ENCODE assay signal across 10 cellular contexts in genomic region chr5:132086277-132086794, GRCh38. TPM values are rescaled to one million over a fixed set of nuclear protein-coding genes. Genes with fewer than 3 reads are reported as not detected.
DNase-seq lines count a peak whose midpoint lies in the region; ATAC-seq, FAIRE-seq and TF ChIP-seq lines count a peak whose summit lies in the region.
"Had no signal": no experiment of that assay in that cellular context is flagged by ENCODE, and none has a peak within 500 bp of the region (broad histone marks: within the 10 kb centered on the region; RNA-seq: fewer than 3 reads in every experiment).

No MANE protein-coding gene starts in this region.

- H3K4me3 ChIP-seq in fibroblast of lung (replicated peaks in 1 of 4; ENCODE audit: control extremely low read depth in 1 of 4, insufficient read depth in 1 of 4, low read depth in 3 of 4, low read length in 4 of 4): no peak overlapping the region

- no peak for FAIRE-seq in GM12891 (lab: Jason Lieb, UNC)

- no peak for TF ChIP-seq POLR2A in GM12891 (IDR thresholded peaks at IDR 0.05; ENCODE audit: low read depth, low read length)

- H3K9me3 ChIP-seq in fibroblast of lung (ENCODE audit: control insufficient read depth, insufficient read depth, low read depth, low read length): no peaks in the 10 kb centered on the region

- no peaks in the 10 kb centered on the region for H3K36me3 ChIP-seq in fibroblast of lung (ENCODE audit: control insufficient read depth, insufficient read depth, low read length)

- no peaks in the 10 kb centered on the region for H3K79me2 ChIP-seq in fibroblast of lung (ENCODE audit: control insufficient read depth, insufficient read depth, low read length)

- H3K4me1 ChIP-seq in fibroblast of lung (ENCODE audit: control insufficient read depth, extremely low read depth, insufficient read depth, low read length): peaks cover 19% of the 10 kb centered on the region

- TF ChIP-seq CTCF in fibroblast of lung (conservative IDR thresholded peaks at IDR 0.05 in 1 of 2, IDR thresholded peaks at IDR 0.05 in 1 of 2; ENCODE audit: low read depth in 1 of 2, low read length in 2 of 2): no peak

- no peak for ATAC-seq in HG02610 (IDR thresholded peaks at IDR 0.05; ENCODE audit: unreplicated experiment)

- peak overlapping the region; percentile 52 for H3K27ac ChIP-seq in fibroblast of lung (ENCODE audit: insufficient read depth, low read length)

- H3K9ac ChIP-seq in fibroblast of lung (ENCODE audit: insufficient read depth, low read length): no peak overlapping the region

- H3K4me2 ChIP-seq in fibroblast of lung (ENCODE audit: extremely low read depth, insufficient read depth, low read length): no peak overlapping the region

- H3K27me3 ChIP-seq in fibroblast of lung (ENCODE audit: control insufficient read depth, insufficient read depth, low read length): no peaks in the 10 kb centered on the region

- peak overlapping the region; percentile 27 for H2AFZ ChIP-seq in fibroblast of lung (ENCODE audit: low read length)

- H4K20me1 ChIP-seq in fibroblast of lung (ENCODE audit: control insufficient read depth, extremely low read depth, insufficient read depth, low read length): no peaks in the 10 kb centered on the region

- peak; percentile 78 for DNase-seq in GM04503 (ENCODE audit: low read depth)
- peak; percentile 49 for DNase-seq in RKO (ENCODE audit: low spot score)
- DNase-seq in fibroblast of lung (ENCODE audit: low read depth in 2 of 2): peak; percentile 90 to 95
- peak; percentile 91 for DNase-seq in renal cortical epithelial cell (ENCODE audit: low read depth)
- no peak for DNase-seq in SIG-M5 treated with dmso at 0.1 percent for 504 hours (lab: John Stamatoyannopoulos, UW; ENCODE audit: unreplicated experiment)
- DNase-seq in GM12891 (ENCODE audit: insufficient read length, low spot score): no peak
- no peak for DNase-seq in NCI-H187 (lab: John Stamatoyannopoulos, UW)
- DNase-seq: activated CD4-positive, alpha-beta memory T cell treated with anti-CD3 and anti-CD28 coated beads for 36 hours had no signal

TF ChIP-seq in GM12891, 5 proteins besides CTCF, POLR2A, EP300 and RAD21:
- TF ChIP-seq TAF1 (IDR thresholded peaks at IDR 0.05; ENCODE audit: low read depth, low read length) (no peak), SPI1 (IDR thresholded peaks at IDR 0.05; ENCODE audit: low read depth, low read length) (no peak), PAX5 (IDR thresholded peaks at IDR 0.05; ENCODE audit: insufficient read depth, low read length, severe bottlenecking) (no peak), POLR2AphosphoS5 (IDR thresholded peaks at IDR 0.05; ENCODE audit: low read depth, low read length) (no peak)

RNA-seq across cellular contexts. Expression of gene CSF2, which starts 12.7 kb away (rescaled TPM):
- total RNA-seq in fibroblast of lung (0.51 and 0.66 TPM in 2 replicates), renal cortical epithelial cell (0.60 and 217 TPM in 2 replicates)
- 0.09 and 0.71 TPM in 2 replicates for polyA plus RNA-seq in fibroblast of lung
- 0.17 and 0.56 TPM in 2 replicates for polyA plus RNA-seq in fibroblast of lung (2012)
- not detected in 2 replicates for polyA minus RNA-seq in fibroblast of lung (ENCODE audit: low replicate concordance)
- polyA plus RNA-seq in GM12891 (2012; ENCODE audit: low read depth, missing spikeins): not detected
- polyA plus RNA-seq: IgD-negative memory B cell had no signal

RNA-seq across cellular contexts. Expression of gene IL3, which starts 25.9 kb away (rescaled TPM):
- total RNA-seq in fibroblast of lung (not detected in 2 replicates), renal cortical epithelial cell (not detected in 2 replicates)
- polyA plus RNA-seq in fibroblast of lung: not detected in 2 replicates
- not detected in 2 replicates for polyA plus RNA-seq in fibroblast of lung (2012)
- not detected in 2 replicates for polyA minus RNA-seq in fibroblast of lung (ENCODE audit: low replicate concordance)
- not detected for polyA plus RNA-seq in GM12891 (2012; ENCODE audit: low read depth, missing spikeins)
- polyA plus RNA-seq: IgD-negative memory B cell had no signal

Comparison
In these comparisons a context has a peak if more than half of its experiments do, and no peak if none do; other contexts are left out.
1. DNase-seq: peak in GM04503 (single experiment), RKO (single experiment), fibroblast of lung (2 of 2) and renal cortical epithelial cell (single experiment); none in SIG-M5 treated with dmso at 0.1 percent for 504 hours (single experiment), GM12891 (single experiment) and NCI-H187 (0 of 2).